Comparison of ENCODE assay signal across 1 cellular context in the genomic region with DNA sequence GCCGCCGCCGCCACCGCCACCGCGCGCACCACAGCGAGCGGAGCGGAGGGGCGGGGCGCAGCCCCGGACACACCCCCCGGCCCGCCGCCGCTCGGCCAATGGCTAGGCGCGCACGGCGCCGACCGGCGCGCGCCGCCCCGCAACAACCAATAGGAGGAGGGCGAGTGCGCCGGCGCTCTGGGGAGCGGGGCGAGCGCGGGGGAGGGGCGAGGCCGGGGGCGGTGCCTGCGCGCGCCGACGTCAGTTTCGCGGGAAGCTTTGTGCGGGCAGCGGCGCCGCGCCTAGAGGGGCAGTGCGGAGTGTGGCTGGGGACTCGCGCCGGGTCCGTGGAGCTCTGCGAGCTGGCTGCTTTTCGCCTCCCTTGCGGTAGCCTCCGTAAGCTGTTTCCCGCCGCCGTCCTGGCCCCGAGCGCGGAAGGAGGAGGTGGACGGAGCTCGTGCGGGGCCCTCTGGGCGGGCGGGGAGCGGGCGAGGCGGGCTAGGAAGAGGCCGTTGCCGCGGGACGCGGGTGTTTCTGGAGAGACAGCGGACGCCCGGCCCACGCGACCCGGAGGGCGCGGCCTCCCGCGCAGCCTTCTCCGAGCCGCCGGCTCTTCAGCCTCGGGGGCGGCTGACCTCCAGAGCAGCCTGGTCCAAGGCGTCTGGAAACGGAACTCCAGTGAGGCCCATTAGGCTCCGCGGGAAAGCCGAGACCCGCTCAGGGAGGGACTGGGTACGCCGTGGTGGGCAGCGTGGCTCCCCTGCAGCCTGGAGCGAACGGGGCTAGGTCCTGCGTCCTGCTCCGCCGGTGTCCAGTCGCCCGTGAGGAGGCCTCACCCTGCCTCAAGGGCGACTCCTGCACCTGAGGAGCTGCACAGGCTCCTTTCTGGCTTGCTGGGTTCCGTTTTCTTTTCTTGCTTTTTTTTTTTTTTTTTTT.
TF ChIP-seq lines count a peak whose summit lies in the region.

A gene (minus strand): TSS at position 44 of the 915 bp plus-strand sequence. CDS start 249 bp downstream, outside the sequence.

TF ChIP-seq in K562, 482 proteins besides CTCF, POLR2A, EP300 and RAD21 (continued from another document and continues in another):
- TF ChIP-seq, protein P1, sequence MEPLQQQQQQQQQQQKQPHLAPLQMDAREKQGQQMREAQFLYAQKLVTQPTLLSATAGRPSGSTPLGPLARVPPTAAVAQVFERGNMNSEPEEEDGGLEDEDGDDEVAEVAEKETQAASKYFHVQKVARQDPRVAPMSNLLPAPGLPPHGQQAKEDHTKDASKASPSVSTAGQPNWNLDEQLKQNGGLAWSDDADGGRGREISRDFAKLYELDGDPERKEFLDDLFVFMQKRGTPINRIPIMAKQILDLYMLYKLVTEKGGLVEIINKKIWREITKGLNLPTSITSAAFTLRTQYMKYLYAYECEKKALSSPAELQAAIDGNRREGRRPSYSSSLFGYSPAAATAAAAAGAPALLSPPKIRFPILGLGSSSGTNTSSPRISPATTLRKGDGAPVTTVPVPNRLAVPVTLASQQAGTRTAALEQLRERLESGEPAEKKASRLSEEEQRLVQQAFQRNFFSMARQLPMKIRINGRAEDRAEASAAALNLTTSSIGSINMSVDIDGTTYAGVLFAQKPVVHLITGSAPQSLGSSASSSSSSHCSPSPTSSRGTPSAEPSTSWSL (CRISPR knock-in tag; IDR thresholded peaks at IDR 0.05; ENCODE audit: borderline replicate concordance), result no peak
- TF ChIP-seq, protein P2, sequence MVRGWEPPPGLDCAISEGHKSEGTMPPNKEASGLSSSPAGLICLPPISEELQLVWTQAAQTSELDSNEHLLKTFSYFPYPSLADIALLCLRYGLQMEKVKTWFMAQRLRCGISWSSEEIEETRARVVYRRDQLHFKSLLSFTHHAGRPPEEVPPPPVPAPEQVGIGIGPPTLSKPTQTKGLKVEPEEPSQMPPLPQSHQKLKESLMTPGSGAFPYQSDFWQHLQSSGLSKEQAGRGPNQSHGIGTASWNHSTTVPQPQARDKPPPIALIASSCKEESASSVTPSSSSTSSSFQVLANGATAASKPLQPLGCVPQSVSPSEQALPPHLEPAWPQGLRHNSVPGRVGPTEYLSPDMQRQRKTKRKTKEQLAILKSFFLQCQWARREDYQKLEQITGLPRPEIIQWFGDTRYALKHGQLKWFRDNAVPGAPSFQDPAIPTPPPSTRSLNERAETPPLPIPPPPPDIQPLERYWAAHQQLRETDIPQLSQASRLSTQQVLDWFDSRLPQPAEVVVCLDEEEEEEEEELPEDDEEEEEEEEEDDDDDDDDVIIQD (CRISPR knock-in tag; IDR thresholded peaks at IDR 0.05), result no peak
- TF ChIP-seq ZNF24 (IDR thresholded peaks at IDR 0.05) (no peak), ZNF717 (CRISPR knock-in tag; IDR thresholded peaks at IDR 0.05) (no peak), BRF1 (IDR thresholded peaks at IDR 0.05; ENCODE audit: borderline replicate concordance, extremely low read depth, insufficient read length) (no peak), TAF1 (IDR thresholded peaks at IDR 0.05; ENCODE audit: control insufficient read depth, extremely low read depth, insufficient read depth, low read length, severe bottlenecking) (peak; percentile 71), ZNF77 (CRISPR knock-in tag; IDR thresholded peaks at IDR 0.05) (no peak), MTF1 (CRISPR knock-in tag; IDR thresholded peaks at IDR 0.05; ENCODE audit: borderline replicate concordance) (no peak), MAZ (CRISPR knock-in tag; conservative IDR thresholded peaks at IDR 0.05 in 1 of 2, IDR thresholded peaks at IDR 0.05 in 1 of 2) (peak; percentile 41 to 63), MXI1 (IDR thresholded peaks at IDR 0.05; ENCODE audit: low read depth, low read length) (no peak), EHMT2 (IDR thresholded peaks at IDR 0.05) (no peak), KDM5B (IDR thresholded peaks at IDR 0.05; ENCODE audit: insufficient replicate concordance, low read depth, low read length) (peak; percentile 46), MCM2 (IDR thresholded peaks at IDR 0.05; ENCODE audit: low read depth) (no peak), MTA1 (IDR thresholded peaks at IDR 0.05; ENCODE audit: borderline replicate concordance) (no peak), SAFB (IDR thresholded peaks at IDR 0.05; ENCODE audit: borderline replicate concordance, low read depth, low read length) (no peak), MYBL2 (IDR thresholded peaks at IDR 0.05; ENCODE audit: low read depth) (no peak), MYBL2 (CRISPR knock-in tag; IDR thresholded peaks at IDR 0.05; ENCODE audit: borderline replicate concordance) (no peak), CSDE1 (IDR thresholded peaks at IDR 0.05) (no peak), HCFC1 (IDR thresholded peaks at IDR 0.05; ENCODE audit: low read depth, low read length) (no peak), MECOM (CRISPR knock-in tag; IDR thresholded peaks at IDR 0.05) (no peak), ZSCAN32 (CRISPR knock-in tag; IDR thresholded peaks at IDR 0.05) (no peak), MAFF (IDR thresholded peaks at IDR 0.05; ENCODE audit: low read length) (no peak), BDP1 (IDR thresholded peaks at IDR 0.05; ENCODE audit: insufficient read depth, insufficient read length) (no peak), TRIM24 (IDR thresholded peaks at IDR 0.05) (no peak), WHSC1 (IDR thresholded peaks at IDR 0.05; ENCODE audit: low read length) (no peak), POLR2H (tag; IDR thresholded peaks at IDR 0.05; ENCODE audit: low read depth) (no peak), ELF4 (CRISPR knock-in tag; IDR thresholded peaks at IDR 0.05) (no peak), ZBTB1 (CRISPR knock-in tag; IDR thresholded peaks at IDR 0.05; ENCODE audit: borderline replicate concordance, low read depth) (no peak), ZNF696 (CRISPR knock-in tag; conservative IDR thresholded peaks at IDR 0.05) (no peak), RAD51 (IDR thresholded peaks at IDR 0.05; ENCODE audit: borderline replicate concordance, low read depth) (no peak), CEBPG (CRISPR knock-in tag; IDR thresholded peaks at IDR 0.05) (no peak), CEBPG (tag; conservative IDR thresholded peaks at IDR 0.05 in 1 of 2, IDR thresholded peaks at IDR 0.05 in 1 of 2) (no peak), RHOXF2B (CRISPR knock-in tag; conservative IDR thresholded peaks at IDR 0.05) (no peak), PHB (CRISPR knock-in tag; IDR thresholded peaks at IDR 0.05) (no peak)
- TF ChIP-seq, protein P3, sequence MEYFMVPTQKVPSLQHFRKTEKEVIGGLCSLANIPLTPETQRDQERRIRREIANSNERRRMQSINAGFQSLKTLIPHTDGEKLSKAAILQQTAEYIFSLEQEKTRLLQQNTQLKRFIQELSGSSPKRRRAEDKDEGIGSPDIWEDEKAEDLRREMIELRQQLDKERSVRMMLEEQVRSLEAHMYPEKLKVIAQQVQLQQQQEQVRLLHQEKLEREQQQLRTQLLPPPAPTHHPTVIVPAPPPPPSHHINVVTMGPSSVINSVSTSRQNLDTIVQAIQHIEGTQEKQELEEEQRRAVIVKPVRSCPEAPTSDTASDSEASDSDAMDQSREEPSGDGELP (CRISPR knock-in tag; IDR thresholded peaks at IDR 0.05; ENCODE audit: borderline replicate concordance), result no peak; the same call in 1 of the 2 replicates
- TF ChIP-seq, protein P4, sequence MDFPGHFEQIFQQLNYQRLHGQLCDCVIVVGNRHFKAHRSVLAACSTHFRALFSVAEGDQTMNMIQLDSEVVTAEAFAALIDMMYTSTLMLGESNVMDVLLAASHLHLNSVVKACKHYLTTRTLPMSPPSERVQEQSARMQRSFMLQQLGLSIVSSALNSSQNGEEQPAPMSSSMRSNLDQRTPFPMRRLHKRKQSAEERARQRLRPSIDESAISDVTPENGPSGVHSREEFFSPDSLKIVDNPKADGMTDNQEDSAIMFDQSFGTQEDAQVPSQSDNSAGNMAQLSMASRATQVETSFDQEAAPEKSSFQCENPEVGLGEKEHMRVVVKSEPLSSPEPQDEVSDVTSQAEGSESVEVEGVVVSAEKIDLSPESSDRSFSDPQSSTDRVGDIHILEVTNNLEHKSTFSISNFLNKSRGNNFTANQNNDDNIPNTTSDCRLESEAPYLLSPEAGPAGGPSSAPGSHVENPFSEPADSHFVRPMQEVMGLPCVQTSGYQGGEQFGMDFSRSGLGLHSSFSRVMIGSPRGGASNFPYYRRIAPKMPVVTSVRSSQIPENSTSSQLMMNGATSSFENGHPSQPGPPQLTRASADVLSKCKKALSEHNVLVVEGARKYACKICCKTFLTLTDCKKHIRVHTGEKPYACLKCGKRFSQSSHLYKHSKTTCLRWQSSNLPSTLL (IDR thresholded peaks at IDR 0.05), result no peak
- TF ChIP-seq, protein P5, sequence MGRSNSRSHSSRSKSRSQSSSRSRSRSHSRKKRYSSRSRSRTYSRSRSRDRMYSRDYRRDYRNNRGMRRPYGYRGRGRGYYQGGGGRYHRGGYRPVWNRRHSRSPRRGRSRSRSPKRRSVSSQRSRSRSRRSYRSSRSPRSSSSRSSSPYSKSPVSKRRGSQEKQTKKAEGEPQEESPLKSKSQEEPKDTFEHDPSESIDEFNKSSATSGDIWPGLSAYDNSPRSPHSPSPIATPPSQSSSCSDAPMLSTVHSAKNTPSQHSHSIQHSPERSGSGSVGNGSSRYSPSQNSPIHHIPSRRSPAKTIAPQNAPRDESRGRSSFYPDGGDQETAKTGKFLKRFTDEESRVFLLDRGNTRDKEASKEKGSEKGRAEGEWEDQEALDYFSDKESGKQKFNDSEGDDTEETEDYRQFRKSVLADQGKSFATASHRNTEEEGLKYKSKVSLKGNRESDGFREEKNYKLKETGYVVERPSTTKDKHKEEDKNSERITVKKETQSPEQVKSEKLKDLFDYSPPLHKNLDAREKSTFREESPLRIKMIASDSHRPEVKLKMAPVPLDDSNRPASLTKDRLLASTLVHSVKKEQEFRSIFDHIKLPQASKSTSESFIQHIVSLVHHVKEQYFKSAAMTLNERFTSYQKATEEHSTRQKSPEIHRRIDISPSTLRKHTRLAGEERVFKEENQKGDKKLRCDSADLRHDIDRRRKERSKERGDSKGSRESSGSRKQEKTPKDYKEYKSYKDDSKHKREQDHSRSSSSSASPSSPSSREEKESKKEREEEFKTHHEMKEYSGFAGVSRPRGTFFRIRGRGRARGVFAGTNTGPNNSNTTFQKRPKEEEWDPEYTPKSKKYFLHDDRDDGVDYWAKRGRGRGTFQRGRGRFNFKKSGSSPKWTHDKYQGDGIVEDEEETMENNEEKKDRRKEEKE (IDR thresholded peaks at IDR 0.05; ENCODE audit: borderline replicate concordance in 1 of 2, control insufficient read depth in 1 of 2, low read depth in 2 of 2, low read length in 1 of 2), result no peak
- TF ChIP-seq, protein P6, sequence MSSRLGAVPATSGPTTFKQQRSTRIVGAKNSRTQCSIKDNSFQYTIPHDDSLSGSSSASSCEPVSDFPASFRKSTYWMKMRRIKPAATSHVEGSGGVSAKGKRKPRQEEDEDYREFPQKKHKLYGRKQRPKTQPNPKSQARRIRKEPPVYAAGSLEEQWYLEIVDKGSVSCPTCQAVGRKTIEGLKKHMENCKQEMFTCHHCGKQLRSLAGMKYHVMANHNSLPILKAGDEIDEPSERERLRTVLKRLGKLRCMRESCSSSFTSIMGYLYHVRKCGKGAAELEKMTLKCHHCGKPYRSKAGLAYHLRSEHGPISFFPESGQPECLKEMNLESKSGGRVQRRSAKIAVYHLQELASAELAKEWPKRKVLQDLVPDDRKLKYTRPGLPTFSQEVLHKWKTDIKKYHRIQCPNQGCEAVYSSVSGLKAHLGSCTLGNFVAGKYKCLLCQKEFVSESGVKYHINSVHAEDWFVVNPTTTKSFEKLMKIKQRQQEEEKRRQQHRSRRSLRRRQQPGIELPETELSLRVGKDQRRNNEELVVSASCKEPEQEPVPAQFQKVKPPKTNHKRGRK (tag; IDR thresholded peaks at IDR 0.05), result no peak
- TF ChIP-seq, protein P7, sequence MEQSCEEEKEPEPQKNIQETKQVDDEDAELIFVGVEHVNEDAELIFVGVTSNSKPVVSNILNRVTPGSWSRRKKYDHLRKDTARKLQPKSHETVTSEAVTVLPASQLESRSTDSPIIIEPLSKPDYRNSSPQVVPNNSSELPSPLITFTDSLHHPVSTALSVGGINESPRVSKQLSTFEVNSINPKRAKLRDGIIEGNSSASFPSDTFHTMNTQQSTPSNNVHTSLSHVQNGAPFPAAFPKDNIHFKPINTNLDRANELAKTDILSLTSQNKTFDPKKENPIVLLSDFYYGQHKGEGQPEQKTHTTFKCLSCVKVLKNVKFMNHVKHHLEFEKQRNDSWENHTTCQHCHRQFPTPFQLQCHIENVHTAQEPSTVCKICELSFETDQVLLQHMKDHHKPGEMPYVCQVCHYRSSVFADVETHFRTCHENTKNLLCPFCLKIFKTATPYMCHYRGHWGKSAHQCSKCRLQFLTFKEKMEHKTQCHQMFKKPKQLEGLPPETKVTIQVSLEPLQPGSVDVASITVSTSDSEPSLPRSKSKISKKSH (CRISPR knock-in tag; IDR thresholded peaks at IDR 0.05), result no peak
- TF ChIP-seq, protein P8, sequence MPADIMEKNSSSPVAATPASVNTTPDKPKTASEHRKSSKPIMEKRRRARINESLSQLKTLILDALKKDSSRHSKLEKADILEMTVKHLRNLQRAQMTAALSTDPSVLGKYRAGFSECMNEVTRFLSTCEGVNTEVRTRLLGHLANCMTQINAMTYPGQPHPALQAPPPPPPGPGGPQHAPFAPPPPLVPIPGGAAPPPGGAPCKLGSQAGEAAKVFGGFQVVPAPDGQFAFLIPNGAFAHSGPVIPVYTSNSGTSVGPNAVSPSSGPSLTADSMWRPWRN (IDR thresholded peaks at IDR 0.05; ENCODE audit: low read depth), result no peak
- TF ChIP-seq, protein P9, sequence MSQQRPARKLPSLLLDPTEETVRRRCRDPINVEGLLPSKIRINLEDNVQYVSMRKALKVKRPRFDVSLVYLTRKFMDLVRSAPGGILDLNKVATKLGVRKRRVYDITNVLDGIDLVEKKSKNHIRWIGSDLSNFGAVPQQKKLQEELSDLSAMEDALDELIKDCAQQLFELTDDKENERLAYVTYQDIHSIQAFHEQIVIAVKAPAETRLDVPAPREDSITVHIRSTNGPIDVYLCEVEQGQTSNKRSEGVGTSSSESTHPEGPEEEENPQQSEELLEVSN (IDR thresholded peaks at IDR 0.05; ENCODE audit: borderline replicate concordance in 1 of 2, extremely low read depth in 1 of 2, insufficient read depth in 1 of 2, insufficient read length in 1 of 2, low read depth in 1 of 2, low read length in 1 of 2, poor library complexity in 1 of 2, severe bottlenecking in 1 of 2), result peak in 1 of 2 experiments; percentile 48
- TF ChIP-seq, protein P10, sequence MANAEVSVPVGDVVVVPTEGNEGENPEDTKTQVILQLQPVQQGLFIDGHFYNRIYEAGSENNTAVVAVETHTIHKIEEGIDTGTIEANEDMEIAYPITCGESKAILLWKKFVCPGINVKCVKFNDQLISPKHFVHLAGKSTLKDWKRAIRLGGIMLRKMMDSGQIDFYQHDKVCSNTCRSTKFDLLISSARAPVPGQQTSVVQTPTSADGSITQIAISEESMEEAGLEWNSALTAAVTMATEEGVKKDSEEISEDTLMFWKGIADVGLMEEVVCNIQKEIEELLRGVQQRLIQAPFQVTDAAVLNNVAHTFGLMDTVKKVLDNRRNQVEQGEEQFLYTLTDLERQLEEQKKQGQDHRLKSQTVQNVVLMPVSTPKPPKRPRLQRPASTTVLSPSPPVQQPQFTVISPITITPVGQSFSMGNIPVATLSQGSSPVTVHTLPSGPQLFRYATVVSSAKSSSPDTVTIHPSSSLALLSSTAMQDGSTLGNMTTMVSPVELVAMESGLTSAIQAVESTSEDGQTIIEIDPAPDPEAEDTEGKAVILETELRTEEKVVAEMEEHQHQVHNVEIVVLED (CRISPR knock-in tag; IDR thresholded peaks at IDR 0.05), result peak; percentile 80
- TF ChIP-seq, protein P11, sequence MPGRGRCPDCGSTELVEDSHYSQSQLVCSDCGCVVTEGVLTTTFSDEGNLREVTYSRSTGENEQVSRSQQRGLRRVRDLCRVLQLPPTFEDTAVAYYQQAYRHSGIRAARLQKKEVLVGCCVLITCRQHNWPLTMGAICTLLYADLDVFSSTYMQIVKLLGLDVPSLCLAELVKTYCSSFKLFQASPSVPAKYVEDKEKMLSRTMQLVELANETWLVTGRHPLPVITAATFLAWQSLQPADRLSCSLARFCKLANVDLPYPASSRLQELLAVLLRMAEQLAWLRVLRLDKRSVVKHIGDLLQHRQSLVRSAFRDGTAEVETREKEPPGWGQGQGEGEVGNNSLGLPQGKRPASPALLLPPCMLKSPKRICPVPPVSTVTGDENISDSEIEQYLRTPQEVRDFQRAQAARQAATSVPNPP (IDR thresholded peaks at IDR 0.05; ENCODE audit: borderline replicate concordance, insufficient read depth, insufficient read length), result no peak
